ENCODE assay signal across 27 cellular contexts in the genomic region with DNA sequence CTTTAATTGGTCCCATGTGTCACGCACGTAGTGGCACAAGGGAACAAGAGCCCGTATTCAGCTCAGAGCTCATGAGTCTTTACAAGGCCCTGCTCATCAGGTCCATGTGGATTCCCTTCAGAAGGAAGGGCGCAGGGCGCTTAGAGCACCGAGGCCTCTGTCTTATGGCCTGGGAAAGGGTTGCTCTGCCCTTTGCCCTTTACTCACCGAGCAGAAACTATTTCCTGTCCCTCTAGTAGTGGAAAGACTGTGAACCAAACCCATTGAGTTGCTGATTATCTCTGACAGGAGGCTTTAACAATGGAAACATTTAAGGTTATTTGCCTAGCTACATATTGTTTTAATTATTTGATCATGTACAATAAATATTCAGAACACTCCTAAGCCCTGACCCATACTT.
"Had no signal": no experiment of that assay in that cellular context is flagged by ENCODE, and none has a peak within 500 bp of the region (broad histone marks: within the 10 kb centered on the region; RNA-seq: fewer than 3 reads in every experiment).

No MANE protein-coding gene starts in this region.

- H3K4me1 Mint-ChIP-seq: naive thymus-derived CD8-positive, alpha-beta T cell; stimulated activated naive CD8-positive, alpha-beta T cell treated with anti-CD3 and anti-CD28 coated beads, Interleukin-15, amount 100 ng/mL, for 72 hours had no signal

- H3K27ac ChIP-seq: colonic mucosa, esophagus muscularis mucosa, foreskin keratinocyte, gastroesophageal sphincter, heart left ventricle, hepatocyte, lower lobe of right lung, ovary, psoas muscle, skin epidermis, suprapubic skin, transverse colon, vagina had no signal

- H3K27me3 ChIP-seq: colonic mucosa, hepatocyte, ovary, transverse colon, vagina had no signal

- H3K4me2 ChIP-seq: hepatocyte had no signal

- H3K4me1 ChIP-seq: colonic mucosa, esophagus muscularis mucosa, foreskin keratinocyte, gastroesophageal sphincter, heart left ventricle, lower lobe of right lung, psoas muscle, suprapubic skin, transverse colon, vagina had no signal

- H3K79me2 ChIP-seq: hepatocyte had no signal

- ATAC-seq: foreskin keratinocyte; gastroesophageal sphincter; heart left ventricle; left ventricle myocardium superior; lower lobe of right lung; naive thymus-derived CD8-positive, alpha-beta T cell; psoas muscle; stimulated activated naive CD8-positive, alpha-beta T cell treated with anti-CD3 and anti-CD28 coated beads, Interleukin-15, amount 100 ng/mL, for 72 hours had no signal

- H3K36me3 ChIP-seq: colonic mucosa, esophagus muscularis mucosa, gastroesophageal sphincter, heart left ventricle, lower lobe of right lung, ovary, suprapubic skin, transverse colon, vagina had no signal

- DNase-seq: colonic mucosa; dermis blood vessel endothelial cell; effector memory CD4-positive, alpha-beta T cell; foreskin keratinocyte; heart left ventricle; left ventricle myocardium superior; lower lobe of right lung; mesenchymal stem cell; midbrain; naive thymus-derived CD8-positive, alpha-beta T cell; nephron progenitor cell; occipital lobe; ovary; posterior cingulate gyrus; psoas muscle; right cardiac atrium; stimulated activated CD4-positive, alpha-beta T cell treated with anti-CD3 and anti-CD28 coated beads, Interleukin-15, amount 100 ng/mL, for 24 hours; stimulated activated CD4-positive, alpha-beta T cell treated with anti-CD3 and anti-CD28 coated beads, Interleukin-2, amount 100 ng/mL, for 48 hours; stimulated activated naive CD4-positive, alpha-beta T cell; stimulated activated naive CD8-positive, alpha-beta T cell treated with anti-CD3 and anti-CD28 coated beads, Interleukin-15, amount 100 ng/mL, for 72 hours; transverse colon had no signal

- H3K9me3 ChIP-seq: colonic mucosa, esophagus muscularis mucosa, gastroesophageal sphincter, heart left ventricle, lower lobe of right lung, ovary, psoas muscle, suprapubic skin, transverse colon, vagina had no signal

- H3K4me3 Mint-ChIP-seq: naive thymus-derived CD8-positive, alpha-beta T cell; nephron progenitor cell; stimulated activated naive CD8-positive, alpha-beta T cell treated with anti-CD3 and anti-CD28 coated beads, Interleukin-15, amount 100 ng/mL, for 72 hours had no signal

- H2AFZ ChIP-seq: hepatocyte had no signal

- H3K27ac Mint-ChIP-seq: naive thymus-derived CD8-positive, alpha-beta T cell; nephron progenitor cell had no signal

- H3K4me3 ChIP-seq: colonic mucosa, esophagus muscularis mucosa, gastroesophageal sphincter, heart left ventricle, hepatocyte, lower lobe of right lung, ovary, psoas muscle, skin epidermis, suprapubic skin, transverse colon, vagina had no signal
